Comparison of ENCODE assay signal across 18 cellular contexts in genomic region chr7:151621961-151622360, GRCh38.
A peak's percentile ranks its signal among the peaks of the same experiment; 100 is the strongest.
DNase-seq lines count a peak whose midpoint lies in the region; ATAC-seq, FAIRE-seq and TF ChIP-seq lines count a peak whose summit lies in the region.
"Had no signal": no experiment of that assay in that cellular context is flagged by ENCODE, and none has a peak within 500 bp of the region (broad histone marks: within the 10 kb centered on the region; RNA-seq: fewer than 3 reads in every experiment).

No MANE protein-coding gene starts in this region.

- no peak overlapping the region for H2BK15ac ChIP-seq in IMR-90 (ENCODE audit: low read depth, low read length)
- no peak overlapping the region for H2BK15ac ChIP-seq in H1 (ENCODE audit: low read length)

- H3K4ac ChIP-seq in IMR-90 (ENCODE audit: low read depth, low read length) (no peak overlapping the region), H1 (replicated peaks; ENCODE audit: insufficient read length, low read depth, low read length) (no peak overlapping the region)

- TF ChIP-seq EP300 in H1 (IDR thresholded peaks at IDR 0.05; ENCODE audit: borderline replicate concordance in 1 of 2, low read depth in 2 of 2, low read length in 2 of 2): no peak

- peaks cover 13% of the 10 kb centered on the region for H3K9me1 ChIP-seq in IMR-90 (ENCODE audit: insufficient read depth, low read length)

- H4K8ac ChIP-seq in IMR-90 (ENCODE audit: low read depth in 2 of 2, low read length in 2 of 2) (no peak overlapping the region), H1 (ENCODE audit: extremely low read depth, insufficient read depth, low read length) (no peak overlapping the region)

- H3K18ac ChIP-seq in IMR-90 (ENCODE audit: low read depth, low read length) (no peak overlapping the region), H1 (ENCODE audit: extremely low read depth, low read length) (no peak overlapping the region)

- H4K91ac ChIP-seq in IMR-90 (ENCODE audit: insufficient read depth, low read depth, low read length): no peak overlapping the region
- no peak overlapping the region for H4K91ac ChIP-seq in H1 (replicated peaks; ENCODE audit: insufficient read length, low read length)

- H2BK120ac ChIP-seq in IMR-90 (ENCODE audit: low read depth, low read length): no peak overlapping the region
- H2BK120ac ChIP-seq in H1 (replicated peaks; ENCODE audit: low read depth, low read length): no peak overlapping the region

- no peak overlapping the region for H3K56ac ChIP-seq in IMR-90 (ENCODE audit: extremely low read depth, insufficient read depth, low read length)
- H3K56ac ChIP-seq in H1 (replicated peaks; ENCODE audit: insufficient read length, low read depth, low read length): no peak overlapping the region

- H3K14ac ChIP-seq in IMR-90 (replicated peaks; ENCODE audit: low read depth, low read length): no peak overlapping the region
- H3K14ac ChIP-seq in H1 (ENCODE audit: insufficient read length): no peak overlapping the region

- no peaks in the 10 kb centered on the region for H3K27me3 ChIP-seq in IMR-90 (ENCODE audit: control insufficient read depth, insufficient read depth, low read length)
- no peaks in the 10 kb centered on the region for H3K27me3 ChIP-seq in H1 (replicated peaks in 1 of 4; ENCODE audit: control insufficient read depth in 3 of 4, extremely low read depth in 1 of 4, insufficient read depth in 3 of 4, low read length in 3 of 4)
- no peaks in the 10 kb centered on the region for H3K27me3 ChIP-seq in smooth muscle cell (ENCODE audit: low read depth)

- TF ChIP-seq CTCF in IMR-90 (conservative IDR thresholded peaks at IDR 0.05; ENCODE audit: low read depth, low read length): no peak
- no peak for TF ChIP-seq CTCF in H1 (IDR thresholded peaks at IDR 0.05; ENCODE audit: control extremely low read depth in 1 of 3, insufficient read depth in 1 of 3, low read depth in 1 of 3, low read length in 3 of 3)
- no peak for TF ChIP-seq CTCF in smooth muscle cell (IDR thresholded peaks at IDR 0.05; ENCODE audit: borderline replicate concordance, insufficient read depth, poor library complexity, severe bottlenecking)

- no TSS peak for BruUV-seq in IMR-90 (replicated peaks; lab: Mats Ljungman, UMichigan)

- H3K79me1 ChIP-seq in IMR-90 (ENCODE audit: low read depth in 1 of 2, low read length in 2 of 2): peaks cover 34 to 75% of the 10 kb centered on the region in 2 experiments
- peaks cover 4% of the 10 kb centered on the region; the same call in 1 of the 2 replicates for H3K79me1 ChIP-seq in H1 (ENCODE audit: low read depth, low read length)

- CTCF ChIA-PET in IMR-90 (lab: Yijun Ruan, JAX) (interaction anchor here (0.7 kb wide), 1 partner anchor 22 kb away, joined by 3 read pairs; no protein-coding TSS in a partner anchor), H1 (lab: Charles Lee; ENCODE audit: partially characterized antibody) (interaction anchor here (1.1 to 3.3 kb wide), 7 partner anchors 10 to 259 kb away, joined by 3 to 16 read pairs (median 13); no protein-coding TSS in a partner anchor)

- H3K9ac ChIP-seq in IMR-90 (ENCODE audit: low read depth, low read length) (no peak overlapping the region), H1 (replicated peaks in 1 of 4; ENCODE audit: extremely low read depth in 1 of 4, low read depth in 3 of 4, low read length in 3 of 4) (no peak overlapping the region), smooth muscle cell (ENCODE audit: low read depth) (no peak overlapping the region)

- ATAC-seq in IMR-90 (ENCODE audit: low read depth): no peak
- peak; percentile 64 for ATAC-seq in SK-N-SH treated with all-trans-retinoic acid at 6 μM for 48 hours
- ATAC-seq: GM23338 had no signal

- H2BK5ac ChIP-seq in IMR-90 (ENCODE audit: low read depth, low read length, poor library complexity, severe bottlenecking): no peak overlapping the region
- no peak overlapping the region for H2BK5ac ChIP-seq in H1 (ENCODE audit: low read depth, low read length)

- H3K36me3 ChIP-seq in IMR-90 (ENCODE audit: control insufficient read depth, insufficient read depth, low read length) (peaks cover 6% of the 10 kb centered on the region; the same call in 1 of the 2 replicates), H1 (ENCODE audit: control insufficient read depth in 2 of 4, insufficient read depth in 4 of 4, low read length in 3 of 4) (no peaks in the 10 kb centered on the region), smooth muscle cell (ENCODE audit: low read depth) (no peaks in the 10 kb centered on the region)

- H3K23ac ChIP-seq in IMR-90 (ENCODE audit: low read depth, low read length) (no peak overlapping the region), H1 (ENCODE audit: insufficient read length) (no peak overlapping the region)

- H2BK20ac ChIP-seq in IMR-90 (ENCODE audit: low read depth, low read length) (no peak overlapping the region), H1 (ENCODE audit: low read length) (no peak overlapping the region)

- no peak overlapping the region for H2AK9ac ChIP-seq in IMR-90 (replicated peaks; ENCODE audit: low read depth, low read length, poor library complexity)

- H4K5ac ChIP-seq in IMR-90 (ENCODE audit: low read depth, low read length): no peak overlapping the region
- H4K5ac ChIP-seq in H1 (ENCODE audit: insufficient read length, low read depth, low read length): no peak overlapping the region

- H3K4me2 ChIP-seq in IMR-90 (ENCODE audit: low read depth, low read length): no peak overlapping the region
- no peak overlapping the region for H3K4me2 ChIP-seq in H1 (ENCODE audit: insufficient read depth in 1 of 2, low read depth in 2 of 2, low read length in 2 of 2)
- H3K4me2 ChIP-seq in smooth muscle cell: no peak overlapping the region
- H3K4me2 ChIP-seq: GM23338 had no signal

- in situ Hi-C loops in IMR-90 (cut with MboI; ENCODE audit: low sequenced_read_pairs): loop anchor here (10.0 kb wide), 1 partner anchor 123 kb away; no protein-coding TSS in a partner anchor

- no peak overlapping the region for H2AFZ ChIP-seq in IMR-90 (replicated peaks; ENCODE audit: low read length, poor library complexity)
- no peak overlapping the region for H2AFZ ChIP-seq in H1 (ENCODE audit: low read length)
- H2AFZ ChIP-seq in smooth muscle cell (ENCODE audit: low read depth): no peak overlapping the region
- H2AFZ ChIP-seq: GM23338 had no signal

- DNase-seq in IMR-90: no peak
- DNase-seq in H1 (ENCODE audit: low read depth in 1 of 2, low spot score in 2 of 2): peak in 1 of 2 experiments; percentile 4
- no peak for DNase-seq in smooth muscle cell (lab: John Stamatoyannopoulos, UW; ENCODE audit: unreplicated experiment)
- DNase-seq in KG1 (lab: John Stamatoyannopoulos, UW): no peak
- DNase-seq in Kasumi-1 (lab: John Stamatoyannopoulos, UW): no peak
- DNase-seq: AML-193; Caco-2; CD4-positive, alpha-beta T cell; H7 had no signal

- FAIRE-seq in H1 (lab: Jason Lieb, UNC): no peak
- FAIRE-seq: A204.1, D721Med, G401.6, GM12891, GM19239, HTR-8/SVneo had no signal

- no peaks in the 10 kb centered on the region for H3F3A ChIP-seq in smooth muscle cell (ENCODE audit: low read depth)

- peaks cover 14% of the 10 kb centered on the region for H4K20me1 ChIP-seq in IMR-90 (ENCODE audit: insufficient read depth, low read length)
- peaks cover 0 to 5% of the 10 kb centered on the region in 2 experiments for H4K20me1 ChIP-seq in H1 (replicated peaks in 1 of 2; ENCODE audit: control insufficient read depth in 1 of 2, insufficient read depth in 2 of 2, low read length in 2 of 2)
- H4K20me1 ChIP-seq in smooth muscle cell (ENCODE audit: low read depth): peaks cover 10% of the 10 kb centered on the region

- H3K27ac ChIP-seq in IMR-90 (ENCODE audit: insufficient read depth, low read length): no peak overlapping the region
- H3K27ac ChIP-seq in H1 (ENCODE audit: low read depth, low read length): no peak overlapping the region
- H3K27ac ChIP-seq in smooth muscle cell (ENCODE audit: low read depth): no peak overlapping the region
- H3K27ac ChIP-seq: C4-2B had no signal

- TF ChIP-seq RAD21 in IMR-90 (IDR thresholded peaks at IDR 0.05; ENCODE audit: low read length) (no peak), H1 (IDR thresholded peaks at IDR 0.05 in 1 of 2, conservative IDR thresholded peaks at IDR 0.05 in 1 of 2; ENCODE audit: low read depth in 2 of 2, low read length in 2 of 2) (no peak)

- no peak overlapping the region for H2AK5ac ChIP-seq in IMR-90 (ENCODE audit: low read depth, low read length)
- no peak overlapping the region for H2AK5ac ChIP-seq in H1 (ENCODE audit: low read depth, low read length)

- H3K4me1 ChIP-seq in IMR-90 (ENCODE audit: control insufficient read depth, insufficient read depth, low read length): no peaks in the 10 kb centered on the region
- H3K4me1 ChIP-seq in H1 (replicated peaks in 1 of 4; ENCODE audit: control insufficient read depth in 3 of 4, insufficient read depth in 4 of 4, low read length in 3 of 4): no peaks in the 10 kb centered on the region
- no peaks in the 10 kb centered on the region for H3K4me1 ChIP-seq in smooth muscle cell (ENCODE audit: low read depth)
- H3K4me1 ChIP-seq: Caco-2 had no signal

- no CpG with 5 or more reads among the region's 5 CpGs for WGBS in IMR-90 (ENCODE audit: extremely low coverage in 2 of 2, insufficient read length in 1 of 2), 2 experiments
- WGBS in H1 (ENCODE audit: extremely low coverage in 1 of 2, insufficient coverage in 1 of 2, insufficient read length in 1 of 2, insufficient replicate concordance in 2 of 2, low coverage in 1 of 2, low lambda C conversion rate in 2 of 2, missing lambda C conversion rate in 1 of 2), 2 experiments: 78% methylated on average over 5 of the region's 5 CpGs; no CpG with 5 or more reads in 1 of the 2 experiments
- WGBS in smooth muscle cell (ENCODE audit: low lambda C conversion rate): 94% methylated on average over 5 of the region's 5 CpGs

- H3K23me2 ChIP-seq in H1 (ENCODE audit: low read depth, low read length): no peaks in the 10 kb centered on the region

- POLR2A ChIA-PET in IMR-90 (lab: Charles Lee; ENCODE audit: unreplicated experiment): no interaction called here
- POLR2A ChIA-PET in H1 (lab: Charles Lee; ENCODE audit: partially characterized antibody): interaction anchor here (0.7 kb wide), 1 partner anchor 71 kb away, joined by 3 read pairs; no protein-coding TSS in a partner anchor

- dilution Hi-C loops in IMR-90 (cut with HindIII; ENCODE audit: low sequenced_read_pairs, unreplicated experiment): no loop called here

- 0 out of 4 replicates have a peak, but pooled peaks cover 0 to 3% of the 10 kb centered on the region in 2 experiments for H3K79me2 ChIP-seq in H1 (ENCODE audit: control insufficient read depth in 1 of 2, insufficient read depth in 2 of 2, low read length in 2 of 2)
- peaks cover 3% of the 10 kb centered on the region for H3K79me2 ChIP-seq in smooth muscle cell (ENCODE audit: low read depth)

- no peak overlapping the region for H2BK12ac ChIP-seq in H1 (ENCODE audit: low read depth, low read length)

- no peak overlapping the region for H3K4me3 ChIP-seq in IMR-90 (ENCODE audit: insufficient read depth, low read depth, low read length)
- H3K4me3 ChIP-seq in H1 (ENCODE audit: extremely low read depth in 1 of 4, insufficient read depth in 2 of 4, low read depth in 3 of 4, low read length in 4 of 4): no peak overlapping the region
- no peak overlapping the region for H3K4me3 ChIP-seq in smooth muscle cell
- H3K4me3 ChIP-seq: GM23338 had no signal

- H3K9me3 ChIP-seq in IMR-90 (ENCODE audit: control insufficient read depth, insufficient read depth, low read length): no peaks in the 10 kb centered on the region
- H3K9me3 ChIP-seq in H1 (ENCODE audit: insufficient read depth in 2 of 2, low read depth in 1 of 2, low read length in 1 of 2): no peaks in the 10 kb centered on the region
- H3K9me3 ChIP-seq in smooth muscle cell (replicated peaks; ENCODE audit: low read depth): no peaks in the 10 kb centered on the region
- H3K9me3 ChIP-seq: Caco-2 had no signal

- TF ChIP-seq POLR2A in IMR-90 (IDR thresholded peaks at IDR 0.05; ENCODE audit: low read depth, low read length): no peak
- TF ChIP-seq POLR2A in H1 (IDR thresholded peaks at IDR 0.05; ENCODE audit: control extremely low read depth in 1 of 2, low read depth in 2 of 2, low read length in 2 of 2): no peak

- intact Hi-C loops in IMR-90 (cut with micrococcal nuclease): loop anchor here (5.0 kb wide), 1 partner anchor 115 kb away; no protein-coding TSS in a partner anchor
